ENCODE assay signal across 1 cellular context in the genomic region with DNA sequence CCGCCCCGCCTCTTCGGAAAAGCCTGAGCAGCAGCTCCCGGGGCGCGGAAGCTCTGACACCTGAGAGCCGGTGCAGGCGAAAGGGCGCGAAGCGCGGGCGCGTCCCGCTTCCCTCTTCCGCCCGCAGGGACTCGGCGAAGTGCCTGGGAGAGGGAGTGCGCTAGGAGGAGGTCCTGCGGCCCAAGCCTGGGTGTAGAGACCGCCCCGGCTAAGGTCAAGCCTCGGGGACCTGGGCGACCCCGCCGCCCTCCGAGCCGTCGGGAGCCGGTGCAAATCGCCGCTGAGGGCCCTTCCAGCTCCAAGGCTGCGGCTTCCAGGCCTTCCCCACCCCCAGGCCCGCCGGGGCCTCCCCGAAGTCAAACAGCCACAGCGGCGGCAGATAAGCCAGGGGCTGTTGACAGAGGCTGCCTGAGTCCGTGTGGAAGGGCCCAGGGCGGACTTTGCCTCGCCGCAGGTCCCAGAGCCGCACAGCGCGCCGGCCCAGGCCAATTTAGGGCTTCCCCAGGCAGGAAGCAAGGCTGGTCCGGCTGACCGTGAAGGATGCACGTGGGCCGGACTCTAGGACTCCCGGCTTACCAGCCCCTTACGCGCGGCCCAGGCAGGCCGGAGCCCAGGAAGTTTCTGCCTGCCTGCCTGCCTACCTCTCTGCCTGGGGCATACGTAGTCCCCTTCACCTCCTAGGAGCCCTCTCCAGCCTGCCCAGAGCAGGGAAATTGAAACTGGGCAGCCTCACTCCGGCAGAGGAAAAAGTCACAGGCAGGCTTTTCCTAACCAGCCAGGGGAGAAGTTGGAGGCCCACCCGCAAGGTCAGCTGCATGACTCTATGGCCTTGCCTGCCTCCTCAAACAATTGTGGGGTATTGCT.
TF ChIP-seq lines count a peak whose summit lies in the region.

No MANE protein-coding gene starts in this region.

TF ChIP-seq in H1, 55 proteins besides CTCF, POLR2A, EP300 and RAD21:
- TF ChIP-seq RFX5 (IDR thresholded peaks at IDR 0.05; ENCODE audit: borderline replicate concordance, low read depth, low read length) (no peak), SUZ12 (IDR thresholded peaks at IDR 0.05; ENCODE audit: low read length) (peak; percentile 91), EGR1 (IDR thresholded peaks at IDR 0.05; ENCODE audit: borderline replicate concordance, low read depth, low read length) (no peak), JUN (IDR thresholded peaks at IDR 0.05; ENCODE audit: low read depth, low read length) (no peak), CBX5 (IDR thresholded peaks at IDR 0.05; ENCODE audit: low read depth, low read length) (no peak), NRF1 (IDR thresholded peaks at IDR 0.05; ENCODE audit: low read depth, low read length) (no peak), HDAC2 (IDR thresholded peaks at IDR 0.05; ENCODE audit: borderline replicate concordance in 1 of 2, low read depth in 2 of 2, low read length in 2 of 2) (no peak), EZH2 (IDR thresholded peaks at IDR 0.05; ENCODE audit: low read depth, low read length, severe bottlenecking) (peak; percentile 87), PHF8 (conservative IDR thresholded peaks at IDR 0.05; ENCODE audit: low read depth, low read length) (no peak), SP2 (IDR thresholded peaks at IDR 0.05; ENCODE audit: low read length) (no peak), JUND (IDR thresholded peaks at IDR 0.05; ENCODE audit: low read length) (no peak), MAFK (IDR thresholded peaks at IDR 0.05; ENCODE audit: low read depth, low read length) (no peak), MAX (IDR thresholded peaks at IDR 0.05) (peak; percentile 41; the same call in 1 of the 2 replicates), CTBP2 (IDR thresholded peaks at IDR 0.05; ENCODE audit: borderline replicate concordance, insufficient read depth, insufficient read length, low read length) (no peak), KDM5A (IDR thresholded peaks at IDR 0.05; ENCODE audit: low read length) (no peak), RNF2 (IDR thresholded peaks at IDR 0.05; ENCODE audit: borderline replicate concordance, low read depth, low read length, missing control alignments, poor library complexity, severe bottlenecking) (no peak), BRCA1 (IDR thresholded peaks at IDR 0.05; ENCODE audit: low read depth, low read length) (no peak), FOSL1 (IDR thresholded peaks at IDR 0.05; ENCODE audit: insufficient read depth, low read depth, low read length) (no peak), E2F6 (IDR thresholded peaks at IDR 0.05) (peak; percentile 72), SP4 (IDR thresholded peaks at IDR 0.05; ENCODE audit: low read length) (no peak), GTF2F1 (IDR thresholded peaks at IDR 0.05; ENCODE audit: borderline replicate concordance, low read depth, low read length) (no peak), SRF (IDR thresholded peaks at IDR 0.05; ENCODE audit: low read depth, low read length) (no peak), KDM4A (IDR thresholded peaks at IDR 0.05; ENCODE audit: low read depth, low read length, severe bottlenecking) (peak; percentile 47), POLR2AphosphoS5 (IDR thresholded peaks at IDR 0.05; ENCODE audit: low read depth, low read length) (no peak), BCL11A (IDR thresholded peaks at IDR 0.05; ENCODE audit: low read depth in 2 of 2, low read length in 2 of 2) (no peak), CREB1 (IDR thresholded peaks at IDR 0.05) (no peak), GABPA (IDR thresholded peaks at IDR 0.05; ENCODE audit: borderline replicate concordance, insufficient read depth, low read length) (0 out of 2 replicates have a peak, but pooled peaks have one; percentile 21), ATF2 (IDR thresholded peaks at IDR 0.05; ENCODE audit: low read length) (no peak), SIRT6 (IDR thresholded peaks at IDR 0.05; ENCODE audit: low read length) (no peak), TBP (IDR thresholded peaks at IDR 0.05; ENCODE audit: low read depth, low read length) (peak; percentile 22; the same call in 1 of the 2 replicates), BACH1 (IDR thresholded peaks at IDR 0.05; ENCODE audit: low read length) (no peak)
- TF ChIP-seq, protein P1, sequence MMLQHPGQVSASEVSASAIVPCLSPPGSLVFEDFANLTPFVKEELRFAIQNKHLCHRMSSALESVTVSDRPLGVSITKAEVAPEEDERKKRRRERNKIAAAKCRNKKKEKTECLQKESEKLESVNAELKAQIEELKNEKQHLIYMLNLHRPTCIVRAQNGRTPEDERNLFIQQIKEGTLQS (IDR thresholded peaks at IDR 0.05; ENCODE audit: insufficient read depth, low read depth, low read length): no peak
- TF ChIP-seq, protein P2, sequence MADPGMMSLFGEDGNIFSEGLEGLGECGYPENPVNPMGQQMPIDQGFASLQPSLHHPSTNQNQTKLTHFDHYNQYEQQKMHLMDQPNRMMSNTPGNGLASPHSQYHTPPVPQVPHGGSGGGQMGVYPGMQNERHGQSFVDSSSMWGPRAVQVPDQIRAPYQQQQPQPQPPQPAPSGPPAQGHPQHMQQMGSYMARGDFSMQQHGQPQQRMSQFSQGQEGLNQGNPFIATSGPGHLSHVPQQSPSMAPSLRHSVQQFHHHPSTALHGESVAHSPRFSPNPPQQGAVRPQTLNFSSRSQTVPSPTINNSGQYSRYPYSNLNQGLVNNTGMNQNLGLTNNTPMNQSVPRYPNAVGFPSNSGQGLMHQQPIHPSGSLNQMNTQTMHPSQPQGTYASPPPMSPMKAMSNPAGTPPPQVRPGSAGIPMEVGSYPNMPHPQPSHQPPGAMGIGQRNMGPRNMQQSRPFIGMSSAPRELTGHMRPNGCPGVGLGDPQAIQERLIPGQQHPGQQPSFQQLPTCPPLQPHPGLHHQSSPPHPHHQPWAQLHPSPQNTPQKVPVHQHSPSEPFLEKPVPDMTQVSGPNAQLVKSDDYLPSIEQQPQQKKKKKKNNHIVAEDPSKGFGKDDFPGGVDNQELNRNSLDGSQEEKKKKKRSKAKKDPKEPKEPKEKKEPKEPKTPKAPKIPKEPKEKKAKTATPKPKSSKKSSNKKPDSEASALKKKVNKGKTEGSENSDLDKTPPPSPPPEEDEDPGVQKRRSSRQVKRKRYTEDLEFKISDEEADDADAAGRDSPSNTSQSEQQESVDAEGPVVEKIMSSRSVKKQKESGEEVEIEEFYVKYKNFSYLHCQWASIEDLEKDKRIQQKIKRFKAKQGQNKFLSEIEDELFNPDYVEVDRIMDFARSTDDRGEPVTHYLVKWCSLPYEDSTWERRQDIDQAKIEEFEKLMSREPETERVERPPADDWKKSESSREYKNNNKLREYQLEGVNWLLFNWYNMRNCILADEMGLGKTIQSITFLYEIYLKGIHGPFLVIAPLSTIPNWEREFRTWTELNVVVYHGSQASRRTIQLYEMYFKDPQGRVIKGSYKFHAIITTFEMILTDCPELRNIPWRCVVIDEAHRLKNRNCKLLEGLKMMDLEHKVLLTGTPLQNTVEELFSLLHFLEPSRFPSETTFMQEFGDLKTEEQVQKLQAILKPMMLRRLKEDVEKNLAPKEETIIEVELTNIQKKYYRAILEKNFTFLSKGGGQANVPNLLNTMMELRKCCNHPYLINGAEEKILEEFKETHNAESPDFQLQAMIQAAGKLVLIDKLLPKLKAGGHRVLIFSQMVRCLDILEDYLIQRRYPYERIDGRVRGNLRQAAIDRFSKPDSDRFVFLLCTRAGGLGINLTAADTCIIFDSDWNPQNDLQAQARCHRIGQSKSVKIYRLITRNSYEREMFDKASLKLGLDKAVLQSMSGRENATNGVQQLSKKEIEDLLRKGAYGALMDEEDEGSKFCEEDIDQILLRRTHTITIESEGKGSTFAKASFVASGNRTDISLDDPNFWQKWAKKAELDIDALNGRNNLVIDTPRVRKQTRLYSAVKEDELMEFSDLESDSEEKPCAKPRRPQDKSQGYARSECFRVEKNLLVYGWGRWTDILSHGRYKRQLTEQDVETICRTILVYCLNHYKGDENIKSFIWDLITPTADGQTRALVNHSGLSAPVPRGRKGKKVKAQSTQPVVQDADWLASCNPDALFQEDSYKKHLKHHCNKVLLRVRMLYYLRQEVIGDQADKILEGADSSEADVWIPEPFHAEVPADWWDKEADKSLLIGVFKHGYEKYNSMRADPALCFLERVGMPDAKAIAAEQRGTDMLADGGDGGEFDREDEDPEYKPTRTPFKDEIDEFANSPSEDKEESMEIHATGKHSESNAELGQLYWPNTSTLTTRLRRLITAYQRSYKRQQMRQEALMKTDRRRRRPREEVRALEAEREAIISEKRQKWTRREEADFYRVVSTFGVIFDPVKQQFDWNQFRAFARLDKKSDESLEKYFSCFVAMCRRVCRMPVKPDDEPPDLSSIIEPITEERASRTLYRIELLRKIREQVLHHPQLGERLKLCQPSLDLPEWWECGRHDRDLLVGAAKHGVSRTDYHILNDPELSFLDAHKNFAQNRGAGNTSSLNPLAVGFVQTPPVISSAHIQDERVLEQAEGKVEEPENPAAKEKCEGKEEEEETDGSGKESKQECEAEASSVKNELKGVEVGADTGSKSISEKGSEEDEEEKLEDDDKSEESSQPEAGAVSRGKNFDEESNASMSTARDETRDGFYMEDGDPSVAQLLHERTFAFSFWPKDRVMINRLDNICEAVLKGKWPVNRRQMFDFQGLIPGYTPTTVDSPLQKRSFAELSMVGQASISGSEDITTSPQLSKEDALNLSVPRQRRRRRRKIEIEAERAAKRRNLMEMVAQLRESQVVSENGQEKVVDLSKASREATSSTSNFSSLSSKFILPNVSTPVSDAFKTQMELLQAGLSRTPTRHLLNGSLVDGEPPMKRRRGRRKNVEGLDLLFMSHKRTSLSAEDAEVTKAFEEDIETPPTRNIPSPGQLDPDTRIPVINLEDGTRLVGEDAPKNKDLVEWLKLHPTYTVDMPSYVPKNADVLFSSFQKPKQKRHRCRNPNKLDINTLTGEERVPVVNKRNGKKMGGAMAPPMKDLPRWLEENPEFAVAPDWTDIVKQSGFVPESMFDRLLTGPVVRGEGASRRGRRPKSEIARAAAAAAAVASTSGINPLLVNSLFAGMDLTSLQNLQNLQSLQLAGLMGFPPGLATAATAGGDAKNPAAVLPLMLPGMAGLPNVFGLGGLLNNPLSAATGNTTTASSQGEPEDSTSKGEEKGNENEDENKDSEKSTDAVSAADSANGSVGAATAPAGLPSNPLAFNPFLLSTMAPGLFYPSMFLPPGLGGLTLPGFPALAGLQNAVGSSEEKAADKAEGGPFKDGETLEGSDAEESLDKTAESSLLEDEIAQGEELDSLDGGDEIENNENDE (IDR thresholded peaks at IDR 0.05; ENCODE audit: insufficient replicate concordance, low read length): no peak
